1 cellular context compared by ENCODE assay signal in the genomic region with DNA sequence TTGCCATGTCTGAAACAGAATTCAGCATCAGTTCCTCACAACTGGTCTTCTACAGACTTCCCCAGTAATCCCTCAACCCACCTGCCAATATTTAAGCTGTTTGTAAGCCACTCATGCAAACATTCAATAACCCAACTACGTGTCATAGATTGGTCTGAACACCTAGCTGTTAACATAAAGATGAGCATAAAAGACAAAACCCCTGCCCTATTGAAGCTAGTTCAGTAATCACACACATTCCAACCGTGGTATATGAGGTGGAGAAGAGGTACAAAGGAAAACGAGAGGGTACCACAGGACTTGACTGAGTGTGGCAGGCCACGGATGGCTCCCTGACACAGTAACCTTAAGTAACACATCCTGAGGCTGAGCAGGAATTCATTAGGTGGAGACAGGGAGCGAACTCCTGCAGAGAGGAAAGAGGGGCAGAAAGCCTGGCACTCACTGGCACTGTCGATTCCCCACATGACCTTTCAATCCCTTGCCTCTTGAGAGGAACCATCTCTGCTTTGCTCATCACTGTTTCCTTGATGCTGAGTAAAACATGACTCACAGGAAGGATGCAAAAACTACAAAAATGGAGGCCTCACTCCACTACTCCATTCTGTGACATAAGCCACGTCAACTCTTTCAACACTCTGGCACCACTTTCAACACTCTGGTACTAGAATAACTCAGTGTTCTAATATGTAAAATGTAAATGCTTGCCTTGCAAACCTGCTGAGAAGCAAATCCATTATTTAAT.
TF ChIP-seq lines count a peak whose summit lies in the region.

No MANE protein-coding gene starts in this region.

TF ChIP-seq in GM23338, 12 proteins besides CTCF, POLR2A, EP300 and RAD21:
- TF ChIP-seq, protein P1, sequence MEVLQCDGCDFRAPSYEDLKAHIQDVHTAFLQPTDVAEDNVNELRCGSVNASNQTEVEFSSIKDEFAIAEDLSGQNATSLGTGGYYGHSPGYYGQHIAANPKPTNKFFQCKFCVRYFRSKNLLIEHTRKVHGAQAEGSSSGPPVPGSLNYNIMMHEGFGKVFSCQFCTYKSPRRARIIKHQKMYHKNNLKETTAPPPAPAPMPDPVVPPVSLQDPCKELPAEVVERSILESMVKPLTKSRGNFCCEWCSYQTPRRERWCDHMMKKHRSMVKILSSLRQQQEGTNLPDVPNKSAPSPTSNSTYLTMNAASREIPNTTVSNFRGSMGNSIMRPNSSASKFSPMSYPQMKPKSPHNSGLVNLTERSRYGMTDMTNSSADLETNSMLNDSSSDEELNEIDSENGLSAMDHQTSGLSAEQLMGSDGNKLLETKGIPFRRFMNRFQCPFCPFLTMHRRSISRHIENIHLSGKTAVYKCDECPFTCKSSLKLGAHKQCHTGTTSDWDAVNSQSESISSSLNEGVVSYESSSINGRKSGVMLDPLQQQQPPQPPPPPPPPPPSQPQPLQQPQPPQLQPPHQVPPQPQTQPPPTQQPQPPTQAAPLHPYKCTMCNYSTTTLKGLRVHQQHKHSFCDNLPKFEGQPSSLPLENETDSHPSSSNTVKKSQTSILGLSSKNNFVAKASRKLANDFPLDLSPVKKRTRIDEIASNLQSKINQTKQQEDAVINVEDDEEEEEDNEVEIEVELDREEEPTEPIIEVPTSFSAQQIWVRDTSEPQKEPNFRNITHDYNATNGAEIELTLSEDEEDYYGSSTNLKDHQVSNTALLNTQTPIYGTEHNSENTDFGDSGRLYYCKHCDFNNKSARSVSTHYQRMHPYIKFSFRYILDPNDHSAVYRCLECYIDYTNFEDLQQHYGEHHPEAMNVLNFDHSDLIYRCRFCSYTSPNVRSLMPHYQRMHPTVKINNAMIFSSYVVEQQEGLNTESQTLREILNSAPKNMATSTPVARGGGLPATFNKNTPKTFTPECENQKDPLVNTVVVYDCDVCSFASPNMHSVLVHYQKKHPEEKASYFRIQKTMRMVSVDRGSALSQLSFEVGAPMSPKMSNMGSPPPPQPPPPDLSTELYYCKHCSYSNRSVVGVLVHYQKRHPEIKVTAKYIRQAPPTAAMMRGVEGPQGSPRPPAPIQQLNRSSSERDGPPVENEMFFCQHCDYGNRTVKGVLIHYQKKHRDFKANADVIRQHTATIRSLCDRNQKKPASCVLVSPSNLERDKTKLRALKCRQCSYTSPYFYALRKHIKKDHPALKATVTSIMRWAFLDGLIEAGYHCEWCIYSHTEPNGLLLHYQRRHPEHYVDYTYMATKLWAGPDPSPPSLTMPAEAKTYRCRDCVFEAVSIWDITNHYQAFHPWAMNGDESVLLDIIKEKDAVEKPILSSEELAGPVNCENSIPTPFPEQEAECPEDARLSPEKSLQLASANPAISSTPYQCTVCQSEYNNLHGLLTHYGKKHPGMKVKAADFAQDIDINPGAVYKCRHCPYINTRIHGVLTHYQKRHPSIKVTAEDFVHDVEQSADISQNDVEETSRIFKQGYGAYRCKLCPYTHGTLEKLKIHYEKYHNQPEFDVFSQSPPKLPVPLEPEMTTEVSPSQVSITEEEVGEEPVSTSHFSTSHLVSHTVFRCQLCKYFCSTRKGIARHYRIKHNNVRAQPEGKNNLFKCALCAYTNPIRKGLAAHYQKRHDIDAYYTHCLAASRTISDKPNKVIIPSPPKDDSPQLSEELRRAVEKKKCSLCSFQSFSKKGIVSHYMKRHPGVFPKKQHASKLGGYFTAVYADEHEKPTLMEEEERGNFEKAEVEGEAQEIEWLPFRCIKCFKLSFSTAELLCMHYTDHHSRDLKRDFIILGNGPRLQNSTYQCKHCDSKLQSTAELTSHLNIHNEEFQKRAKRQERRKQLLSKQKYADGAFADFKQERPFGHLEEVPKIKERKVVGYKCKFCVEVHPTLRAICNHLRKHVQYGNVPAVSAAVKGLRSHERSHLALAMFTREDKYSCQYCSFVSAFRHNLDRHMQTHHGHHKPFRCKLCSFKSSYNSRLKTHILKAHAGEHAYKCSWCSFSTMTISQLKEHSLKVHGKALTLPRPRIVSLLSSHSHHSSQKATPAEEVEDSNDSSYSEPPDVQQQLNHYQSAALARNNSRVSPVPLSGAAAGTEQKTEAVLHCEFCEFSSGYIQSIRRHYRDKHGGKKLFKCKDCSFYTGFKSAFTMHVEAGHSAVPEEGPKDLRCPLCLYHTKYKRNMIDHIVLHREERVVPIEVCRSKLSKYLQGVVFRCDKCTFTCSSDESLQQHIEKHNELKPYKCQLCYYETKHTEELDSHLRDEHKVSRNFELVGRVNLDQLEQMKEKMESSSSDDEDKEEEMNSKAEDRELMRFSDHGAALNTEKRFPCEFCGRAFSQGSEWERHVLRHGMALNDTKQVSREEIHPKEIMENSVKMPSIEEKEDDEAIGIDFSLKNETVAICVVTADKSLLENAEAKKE (CRISPR knock-in tag; IDR thresholded peaks at IDR 0.05), result no peak
- TF ChIP-seq REST (IDR thresholded peaks at IDR 0.05; ENCODE audit: unreplicated experiment), result no peak
- TF ChIP-seq ETS1 (IDR thresholded peaks at IDR 0.05), result no peak
- no peak for TF ChIP-seq EZH2 (IDR thresholded peaks at IDR 0.05; ENCODE audit: low read depth, unreplicated experiment)
- TF ChIP-seq JUNB (IDR thresholded peaks at IDR 0.05; ENCODE audit: unreplicated experiment), result no peak
